10 cellular contexts compared by ENCODE assay signal in genomic region chr12:116735951-116736599, GRCh38. TPM values are rescaled to one million over a fixed set of nuclear protein-coding genes. Genes with fewer than 3 reads are reported as not detected.
A peak's percentile ranks its signal among the peaks of the same experiment; 100 is the strongest.
DNase-seq lines count a peak whose midpoint lies in the region; ATAC-seq and TF ChIP-seq lines count a peak whose summit lies in the region.
"Had no signal": no experiment of that assay in that cellular context is flagged by ENCODE, and none has a peak within 500 bp of the region (broad histone marks: within the 10 kb centered on the region; RNA-seq: fewer than 3 reads in every experiment).

No MANE protein-coding gene starts in this region.

- H3F3A ChIP-seq in GM23338 (replicated peaks; ENCODE audit: low read depth) = no peaks in the 10 kb centered on the region

- no TSS peak for BruUV-seq in A673 (replicated peaks; lab: Mats Ljungman, UMichigan)

- H3K4me1 ChIP-seq in A673 (ENCODE audit: insufficient read depth, low read length, poor library complexity, severe bottlenecking) (peaks cover 13% of the 10 kb centered on the region), GM23338 (ENCODE audit: insufficient read depth) (peaks cover 12% of the 10 kb centered on the region), lung (ENCODE audit: control insufficient read depth in 2 of 2, insufficient read depth in 2 of 2, low read length in 2 of 2) (peaks cover 1 to 5% of the 10 kb centered on the region in 2 donors)

- no peaks in the 10 kb centered on the region for H3K9me2 ChIP-seq in GM23338 (ENCODE audit: insufficient read depth)

- no peak overlapping the region for H2AFZ ChIP-seq in GM23338

- peaks cover 23% of the 10 kb centered on the region for H3K36me3 Mint-ChIP-seq in GM23338 (ENCODE audit: low read depth)
- peaks cover 9% of the 10 kb centered on the region for H3K36me3 Mint-ChIP-seq in activated naive CD8-positive, alpha-beta T cell treated with anti-CD3 and anti-CD28 coated beads, Interleukin-2, amount 50 U/mL, for 24 hours (ENCODE audit: low read depth)

- POLR2A ChIA-PET in A673 (lab: Charles Lee; ENCODE audit: low non-redundant PET) = no interaction called here

- H3K27me3 ChIP-seq in A673 (replicated peaks; ENCODE audit: insufficient read depth, low read depth, low read length, poor library complexity) (no peaks in the 10 kb centered on the region), GM23338 (ENCODE audit: insufficient read depth) (no peaks in the 10 kb centered on the region), lung (ENCODE audit: control insufficient read depth, insufficient read depth) (no peaks in the 10 kb centered on the region)

- CTCF ChIA-PET in A673 (lab: Charles Lee) = no interaction called here

- H3K4me3 Mint-ChIP-seq in GM23338 = peak overlapping the region; percentile 96
- peak overlapping the region; percentile 94 for H3K4me3 Mint-ChIP-seq in activated naive CD8-positive, alpha-beta T cell treated with anti-CD3 and anti-CD28 coated beads, Interleukin-2, amount 50 U/mL, for 24 hours

- H3K9me3 Mint-ChIP-seq in GM23338 = no peaks in the 10 kb centered on the region
- no peaks in the 10 kb centered on the region for H3K9me3 Mint-ChIP-seq in activated naive CD8-positive, alpha-beta T cell treated with anti-CD3 and anti-CD28 coated beads, Interleukin-2, amount 50 U/mL, for 24 hours

- TF ChIP-seq CTCF in A673 (conservative IDR thresholded peaks at IDR 0.05; ENCODE audit: low read depth, low read length) (no peak), GM23338 (conservative IDR thresholded peaks at IDR 0.05; ENCODE audit: low read depth in 2 of 2) (no peak), lung (IDR thresholded peaks at IDR 0.05; ENCODE audit: control extremely low read depth, extremely low read depth) (no peak)

- peaks cover 12% of the 10 kb centered on the region for H3K4me1 Mint-ChIP-seq in GM23338
- peaks cover 31% of the 10 kb centered on the region for H3K4me1 Mint-ChIP-seq in activated naive CD8-positive, alpha-beta T cell treated with anti-CD3 and anti-CD28 coated beads, Interleukin-2, amount 50 U/mL, for 24 hours

- ATAC-seq in GM23338 (no peak), lung (ENCODE audit: insufficient read depth, low FRiP score) (no peak), GM21717 (IDR thresholded peaks at IDR 0.05; ENCODE audit: unreplicated experiment) (no peak), GM19463 (IDR thresholded peaks at IDR 0.05; ENCODE audit: unreplicated experiment) (no peak), GM19328 (IDR thresholded peaks at IDR 0.05; ENCODE audit: unreplicated experiment) (no peak)
- ATAC-seq in activated naive CD8-positive, alpha-beta T cell treated with anti-CD3 and anti-CD28 coated beads, Interleukin-2, amount 50 U/mL, for 24 hours = no peak
- ATAC-seq: sciatic nerve had no signal

- no peak for DNase-seq in A673 (ENCODE audit: low spot score)
- no peak for DNase-seq in GM23338 (ENCODE audit: low spot score)
- DNase-seq in activated naive CD8-positive, alpha-beta T cell treated with anti-CD3 and anti-CD28 coated beads, Interleukin-2, amount 50 U/mL, for 24 hours = no peak
- peak; percentile 67 for DNase-seq in lung (ENCODE audit: low spot score)
- DNase-seq in NCI-H187 (lab: John Stamatoyannopoulos, UW) = no peak
- DNase-seq: activated naive CD4-positive, alpha-beta T cell had no signal

- H3K4me2 ChIP-seq in GM23338 = peak overlapping the region; percentile 94

- peaks cover 21% of the 10 kb centered on the region; the same call in 1 of the 2 replicates for H4K20me1 ChIP-seq in GM23338 (replicated peaks; ENCODE audit: insufficient read depth)

- peaks cover 70% of the 10 kb centered on the region for H3K79me2 ChIP-seq in GM23338 (replicated peaks; ENCODE audit: insufficient read depth)

- H3K27ac Mint-ChIP-seq in GM23338 = no peak overlapping the region
- H3K27ac Mint-ChIP-seq in activated naive CD8-positive, alpha-beta T cell treated with anti-CD3 and anti-CD28 coated beads, Interleukin-2, amount 50 U/mL, for 24 hours = no peak overlapping the region

- H3K4me3 ChIP-seq in A673 (ENCODE audit: low read depth, low read length, poor library complexity, severe bottlenecking) (peak overlapping the region; percentile 71), GM23338 (peak overlapping the region; percentile 96), lung (no peak overlapping the region)

- H3K27me3 Mint-ChIP-seq in GM23338 (ENCODE audit: insufficient read depth, low read depth, poor library complexity) = peaks cover 5% of the 10 kb centered on the region
- no peaks in the 10 kb centered on the region for H3K27me3 Mint-ChIP-seq in activated naive CD8-positive, alpha-beta T cell treated with anti-CD3 and anti-CD28 coated beads, Interleukin-2, amount 50 U/mL, for 24 hours

- H3K36me3 ChIP-seq in A673 (ENCODE audit: insufficient read depth, low read length, poor library complexity, severe bottlenecking) (no peaks in the 10 kb centered on the region), GM23338 (ENCODE audit: insufficient read depth) (no peaks in the 10 kb centered on the region), lung (ENCODE audit: control insufficient read depth in 2 of 2, insufficient read depth in 2 of 2, low read length in 2 of 2) (peaks cover 7 to 9% of the 10 kb centered on the region in 2 donors)

- no peaks in the 10 kb centered on the region for H3K9me3 ChIP-seq in A673 (ENCODE audit: low read depth, low read length, poor library complexity, severe bottlenecking)
- no peaks in the 10 kb centered on the region for H3K9me3 ChIP-seq in lung (ENCODE audit: control insufficient read depth in 2 of 2, insufficient read depth in 1 of 2, low read length in 1 of 2)

- H3K27ac ChIP-seq in A673 (ENCODE audit: low read depth, low read length, poor library complexity, severe bottlenecking) = no peak overlapping the region
- no peak overlapping the region for H3K27ac ChIP-seq in GM23338 (ENCODE audit: low read depth)
- peak overlapping the region in 1 of 2 donors; percentile 49 for H3K27ac ChIP-seq in lung (ENCODE audit: low read depth in 1 of 2, low read length in 1 of 2)

- WGBS in lung, 2 donors = 66 to 69% methylated on average over 9 of the region's 9 CpGs

- intact Hi-C loops in A673 (cut with micrococcal nuclease; ENCODE audit: unreplicated experiment) = no loop called here

RNA-seq across cellular contexts. Expression of gene SPRING1, which starts 1.8 kb away (rescaled TPM):
- total RNA-seq in A673 (2021) = 21.3 and 23.0 TPM in 2 replicates
- total RNA-seq in GM23338 (2014; rRNA removed; shearing (Covaris generic)) = 51.3 and 57.1 TPM in 2 replicates
- polyA plus RNA-seq in GM23338 (2016; fragmentation: Nextera tagmentation; extraction: Ambion mirVana) = 6.6 and 8.2 TPM in 2 replicates
- total RNA-seq in lung = 100 to 1,000 TPM in 1 of 2 donors, 10 to 100 TPM in 1; 92.7 to 116 TPM
- 10 to 100 TPM; 41.8 to 66.0 TPM for polyA plus RNA-seq in lung

RNA-seq across cellular contexts. Expression of gene RNFT2, which starts 2.0 kb away (rescaled TPM):
- total RNA-seq in A673 (2021) (36.4 and 38.5 TPM in 2 replicates), lung (1 to 10 TPM; 1.9 to 4.9 TPM)
- total RNA-seq in GM23338 (2014; rRNA removed; shearing (Covaris generic)) = 19.7 and 22.9 TPM in 2 replicates
- polyA plus RNA-seq in GM23338 (2016; fragmentation: Nextera tagmentation; extraction: Ambion mirVana) (19.3 and 21.5 TPM in 2 replicates), lung (1 to 10 TPM in 1 of 2 donors, under 1 TPM in 1; 0.37 to 2.5 TPM)
